In the genomic region with DNA sequence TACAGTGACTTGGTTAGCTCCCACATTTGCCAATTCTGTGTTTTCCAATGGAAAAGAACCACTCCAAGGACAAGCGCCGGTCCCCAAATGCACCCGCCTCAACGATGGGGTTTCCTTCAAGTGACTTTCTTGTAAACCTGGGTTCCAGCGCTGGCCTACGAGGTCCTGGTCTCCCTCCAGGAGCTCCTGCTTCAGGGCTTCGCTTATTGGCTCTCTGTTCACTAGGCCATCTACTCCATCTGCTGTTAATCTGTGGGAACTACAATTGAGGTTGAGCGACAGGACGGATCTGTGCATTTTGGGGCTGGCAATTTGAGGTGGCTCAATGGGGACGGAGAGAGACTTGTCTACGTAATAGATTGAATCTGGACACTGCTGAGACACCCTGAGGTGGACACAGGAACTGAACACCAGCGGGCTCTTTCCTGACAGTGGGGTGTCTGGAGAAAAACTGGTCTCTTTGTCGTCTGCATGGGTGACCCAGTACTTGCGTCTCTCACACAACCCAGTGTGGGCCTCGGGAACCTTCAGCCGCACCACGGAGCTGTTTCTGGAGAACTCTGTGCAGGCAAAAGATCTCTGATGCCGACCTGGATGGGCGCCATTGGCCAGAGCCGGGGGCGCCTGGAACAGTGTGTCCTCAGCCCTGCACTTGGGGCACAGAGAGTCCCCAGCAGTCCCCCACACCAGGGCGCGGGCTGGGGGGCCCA, we compare ENCODE assay signal across 9 cellular contexts.
A peak's percentile ranks its signal among the peaks of the same experiment; 100 is the strongest.
DNase-seq lines count a peak whose midpoint lies in the region; ATAC-seq, FAIRE-seq and TF ChIP-seq lines count a peak whose summit lies in the region.
"Had no signal": no experiment of that assay in that cellular context is flagged by ENCODE, and none has a peak within 500 bp of the region (broad histone marks: within the 10 kb centered on the region; RNA-seq: fewer than 3 reads in every experiment).

No MANE protein-coding gene starts in this region.

- no peaks in the 10 kb centered on the region for H3K79me2 ChIP-seq in SU-DHL-6 (ENCODE audit: insufficient read depth, low read length)

- no peaks in the 10 kb centered on the region for H3K36me3 Mint-ChIP-seq in activated CD4-positive, alpha-beta T cell treated with anti-CD3 and anti-CD28 coated beads, Interleukin-2, amount 10 ng/mL, durations not matched to agents 24 days and 14 days (ENCODE audit: low read depth)

- H3K27me3 Mint-ChIP-seq in activated CD4-positive, alpha-beta T cell treated with anti-CD3 and anti-CD28 coated beads, Interleukin-2, amount 10 ng/mL, durations not matched to agents 24 days and 14 days: no peaks in the 10 kb centered on the region
- H3K27me3 Mint-ChIP-seq: central memory CD8-positive, alpha-beta T cell had no signal

- H3K9ac ChIP-seq in SU-DHL-6 (ENCODE audit: low read length): no peak overlapping the region

- H3K4me3 Mint-ChIP-seq in activated CD4-positive, alpha-beta T cell treated with anti-CD3 and anti-CD28 coated beads, Interleukin-2, amount 10 ng/mL, durations not matched to agents 24 days and 14 days: no peak overlapping the region
- H3K4me3 Mint-ChIP-seq: central memory CD8-positive, alpha-beta T cell had no signal

- no peaks in the 10 kb centered on the region for H3K36me3 ChIP-seq in SU-DHL-6 (ENCODE audit: low read length)

- no peak overlapping the region for H3K27ac ChIP-seq in SU-DHL-6 (ENCODE audit: low read depth, low read length)

- H3K4me1 Mint-ChIP-seq in activated CD4-positive, alpha-beta T cell treated with anti-CD3 and anti-CD28 coated beads, Interleukin-2, amount 10 ng/mL, durations not matched to agents 24 days and 14 days: no peaks in the 10 kb centered on the region
- H3K4me1 Mint-ChIP-seq: central memory CD8-positive, alpha-beta T cell had no signal

- H3K9me2 ChIP-seq in SU-DHL-6 (replicated peaks; ENCODE audit: insufficient read depth, low read length): no peaks in the 10 kb centered on the region

- H3K27ac Mint-ChIP-seq in activated CD4-positive, alpha-beta T cell treated with anti-CD3 and anti-CD28 coated beads, Interleukin-2, amount 10 ng/mL, durations not matched to agents 24 days and 14 days: no peak overlapping the region

- intact Hi-C loops in activated CD4-positive, alpha-beta T cell treated with anti-CD3 and anti-CD28 coated beads, Interleukin-2, amount 10 ng/mL, durations not matched to agents 24 days and 14 days (cut with micrococcal nuclease): loop anchor here (2.0 kb wide), 1 partner anchor 521 kb away; no protein-coding TSS in a partner anchor

- ATAC-seq in GM19351 (IDR thresholded peaks at IDR 0.05; ENCODE audit: unreplicated experiment): no peak

- H2AFZ ChIP-seq in SU-DHL-6 (ENCODE audit: low read depth, low read length, severe bottlenecking): no peak overlapping the region

- no peaks in the 10 kb centered on the region for H3F3A ChIP-seq in SU-DHL-6 (ENCODE audit: insufficient read depth)

- H3K4me3 ChIP-seq in SU-DHL-6 (ENCODE audit: insufficient read depth, low read length, poor library complexity, severe bottlenecking) (no peak overlapping the region), foreskin fibroblast (ENCODE audit: low read depth in 1 of 2, low read length in 2 of 2) (no peak overlapping the region)

- no peaks in the 10 kb centered on the region for H3K9me3 ChIP-seq in SU-DHL-6 (ENCODE audit: insufficient read depth, low read length)

- no peaks in the 10 kb centered on the region for H4K20me1 ChIP-seq in SU-DHL-6 (ENCODE audit: low read depth, low read length)

- no peak for FAIRE-seq in HTR-8/SVneo (lab: Jason Lieb, UNC)

- DNase-seq in activated CD4-positive, alpha-beta T cell treated with anti-CD3 and anti-CD28 coated beads, Interleukin-2, amount 10 ng/mL, durations not matched to agents 24 days and 14 days: peak; percentile 56
- DNase-seq in activated CD4-positive, alpha-beta T cell treated with anti-CD3 and anti-CD28 coated beads, Interleukin-2, amount 50 U/mL, for 4 hours: no peak
- DNase-seq in HTR-8/SVneo (ENCODE audit: insufficient read length, low spot score) (peak; percentile 48), foreskin fibroblast (peak; percentile 48 to 81), non-pigmented ciliary epithelial cell (ENCODE audit: low read depth) (peak; percentile 32), NCI-H524 treated with DMSO at 0.1 percent for 48 hours (lab: John Stamatoyannopoulos, UW) (no peak)

- TF ChIP-seq CTCF in SU-DHL-6 (IDR thresholded peaks at IDR 0.05; ENCODE audit: insufficient read depth, low read length, poor library complexity, severe bottlenecking) (peak; percentile 35), foreskin fibroblast (IDR thresholded peaks at IDR 0.05; ENCODE audit: low read depth, low read length) (peak; percentile 76)

- H3K27me3 ChIP-seq in SU-DHL-6 (ENCODE audit: low read length): no peaks in the 10 kb centered on the region

- no peak overlapping the region for H3K4me2 ChIP-seq in SU-DHL-6 (ENCODE audit: low read depth, low read length, poor library complexity, severe bottlenecking)

- no peaks in the 10 kb centered on the region for H3K9me3 Mint-ChIP-seq in activated CD4-positive, alpha-beta T cell treated with anti-CD3 and anti-CD28 coated beads, Interleukin-2, amount 10 ng/mL, durations not matched to agents 24 days and 14 days
- H3K9me3 Mint-ChIP-seq: central memory CD8-positive, alpha-beta T cell had no signal

Comparison
In these comparisons a context has a peak if more than half of its experiments do, and no peak if none do; other contexts are left out.
1. DNase-seq: peak in activated CD4-positive, alpha-beta T cell treated with anti-CD3 and anti-CD28 coated beads, Interleukin-2, amount 10 ng/mL, durations not matched to agents 24 days and 14 days (single experiment), HTR-8/SVneo (single experiment), foreskin fibroblast (2 of 2) and non-pigmented ciliary epithelial cell (single experiment); none in activated CD4-positive, alpha-beta T cell treated with anti-CD3 and anti-CD28 coated beads, Interleukin-2, amount 50 U/mL, for 4 hours (0 of 2) and NCI-H524 treated with DMSO at 0.1 percent for 48 hours (single experiment).